ENCODE assay signal across 26 cellular contexts in genomic region chr1:69271569-69271968, GRCh38.
"Had no signal": no experiment of that assay in that cellular context is flagged by ENCODE, and none has a peak within 500 bp of the region (broad histone marks: within the 10 kb centered on the region; RNA-seq: fewer than 3 reads in every experiment).

No MANE protein-coding gene starts in this region.

- H3K27ac ChIP-seq: lower lobe of right lung, neural progenitor cell, neutrophil, right atrium auricular region, skin epidermis, spleen, suprapubic skin, thoracic aorta, tibial nerve, uterus had no signal

- H3K27me3 ChIP-seq: neural progenitor cell, neutrophil, right atrium auricular region, spleen, suprapubic skin, tibial nerve, uterus had no signal

- H3K4me1 ChIP-seq: lower lobe of right lung, neural progenitor cell, right atrium auricular region, spleen, suprapubic skin, uterus had no signal

- H3K36me3 ChIP-seq: lower lobe of right lung, neural progenitor cell, neutrophil, right atrium auricular region, spleen, suprapubic skin, thoracic aorta, tibial nerve, uterus had no signal

- H3K9me3 ChIP-seq: lower lobe of right lung, neutrophil, right atrium auricular region, suprapubic skin, thoracic aorta, tibial nerve, uterus had no signal

- ATAC-seq: left colon; left ventricle myocardium superior; lower lobe of right lung; natural killer cell; sciatic nerve; stimulated activated effector memory CD8-positive, alpha-beta T cell treated with anti-CD3 and anti-CD28 coated beads, Interleukin-12 subunit alpha, Interleukin-12 subunit beta, amount 100 ng/mL, for 72 hours had no signal

- H3K4me3 ChIP-seq: lower lobe of right lung, neural progenitor cell, right atrium auricular region, skin epidermis, spleen, suprapubic skin, thoracic aorta, tibial nerve, uterus had no signal

- FAIRE-seq: islet of Langerhans, kidney had no signal

- DNase-seq: hypothalamus; immature natural killer cell; kidney; left colon; left ventricle myocardium superior; lower lobe of right lung; mammary epithelial cell; mesenchymal stem cell; naive B cell; natural killer cell; nephron progenitor cell; occipital lobe; spleen; stimulated activated CD4-positive, alpha-beta T cell treated with anti-CD3 and anti-CD28 coated beads, Interleukin-4, amount 100 ng/mL, for 24 hours; stimulated activated naive CD4-positive, alpha-beta T cell; uterus had no signal
